ENCODE assay signal across 26 cellular contexts in the genomic region with DNA sequence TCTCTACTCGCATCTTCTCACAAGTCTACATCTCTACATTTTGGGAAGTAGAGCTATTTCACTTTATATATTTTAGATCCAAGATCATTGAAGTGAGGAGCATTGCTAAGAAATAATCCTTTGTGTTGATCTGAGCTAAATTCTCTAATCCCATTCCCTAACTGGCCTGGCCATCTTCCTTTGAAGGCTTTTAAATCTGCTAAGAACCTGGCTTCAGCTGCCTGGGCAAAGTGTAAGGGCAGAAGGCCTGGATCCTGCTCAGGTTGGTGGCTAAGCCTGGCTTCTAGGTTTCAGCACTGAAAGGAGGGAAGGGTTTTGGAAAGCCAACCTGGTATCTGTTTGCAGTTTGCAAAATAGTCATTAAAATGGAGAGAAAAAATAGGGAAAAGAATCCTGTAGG.
"Had no signal": no experiment of that assay in that cellular context is flagged by ENCODE, and none has a peak within 500 bp of the region (broad histone marks: within the 10 kb centered on the region; RNA-seq: fewer than 3 reads in every experiment).

No MANE protein-coding gene starts in this region.

- H3K27me3 Mint-ChIP-seq: naive thymus-derived CD4-positive, alpha-beta T cell; stimulated activated memory B cell treated with anti-CD40 and anti-IgM and Interleukin-4, amounts not matched to agents 10 μg/mL and 1 μg/mL and 100 μg/mL, for 72 hours; stimulated activated naive CD8-positive, alpha-beta T cell treated with anti-CD3 and anti-CD28 coated beads, Interleukin-15, Interleukin-2, amounts not matched to agents 100 ng/mL and 50 ng/mL, for 24 hours had no signal

- H3K4me1 Mint-ChIP-seq: naive thymus-derived CD4-positive, alpha-beta T cell; natural killer cell; stimulated activated memory B cell treated with anti-CD40 and anti-IgM and Interleukin-4, amounts not matched to agents 10 μg/mL and 1 μg/mL and 100 μg/mL, for 72 hours had no signal

- H3K36me3 Mint-ChIP-seq: naive thymus-derived CD4-positive, alpha-beta T cell; natural killer cell; neural progenitor cell; stimulated activated memory B cell treated with anti-CD40 and anti-IgM and Interleukin-4, amounts not matched to agents 10 μg/mL and 1 μg/mL and 100 μg/mL, for 72 hours; type B pancreatic cell had no signal

- DNase-seq: naive thymus-derived CD4-positive, alpha-beta T cell; natural killer cell; occipital lobe; ovary; posterior cingulate gyrus; psoas muscle; right cardiac atrium; right lobe of liver; sigmoid colon; small intestine; stimulated activated CD4-positive, alpha-beta T cell treated with anti-CD3 and anti-CD28 coated beads, Interleukin-15, amount 100 ng/mL, for 24 hours; stimulated activated CD4-positive, alpha-beta T cell treated with anti-CD3 and anti-CD28 coated beads, Interleukin-2, amount 100 ng/mL, for 24 hours; stimulated activated CD4-positive, alpha-beta T cell treated with anti-CD3 and anti-CD28 coated beads, Interleukin-2, amount 100 ng/mL, for 48 hours; stimulated activated CD4-positive, alpha-beta T cell treated with anti-CD3 and anti-CD28 coated beads, Interleukin-4, amount 100 ng/mL, for 24 hours; stimulated activated naive CD4-positive, alpha-beta T cell treated with Interleukin-2 at 50 U/mL for 16 hours; stomach; tibial artery; transverse colon; upper lobe of right lung; uterus had no signal

- ATAC-seq: naive thymus-derived CD4-positive, alpha-beta T cell; natural killer cell; psoas muscle; right cardiac atrium; right lobe of liver; stimulated activated memory B cell treated with anti-CD40 and anti-IgM and Interleukin-4, amounts not matched to agents 10 μg/mL and 1 μg/mL and 100 μg/mL, for 72 hours; upper lobe of right lung had no signal

- H3K4me3 Mint-ChIP-seq: naive thymus-derived CD4-positive, alpha-beta T cell; natural killer cell; nephron; neural progenitor cell; stimulated activated memory B cell treated with anti-CD40 and anti-IgM and Interleukin-4, amounts not matched to agents 10 μg/mL and 1 μg/mL and 100 μg/mL, for 72 hours; stimulated activated naive CD8-positive, alpha-beta T cell treated with anti-CD3 and anti-CD28 coated beads, Interleukin-15, Interleukin-2, amounts not matched to agents 100 ng/mL and 50 ng/mL, for 24 hours; type B pancreatic cell had no signal

- FAIRE-seq: small intestine had no signal

- H3K27ac Mint-ChIP-seq: natural killer cell; nephron; progenitor cell of endocrine pancreas; stimulated activated memory B cell treated with anti-CD40 and anti-IgM and Interleukin-4, amounts not matched to agents 10 μg/mL and 1 μg/mL and 100 μg/mL, for 72 hours; stimulated activated naive CD8-positive, alpha-beta T cell treated with anti-CD3 and anti-CD28 coated beads, Interleukin-15, Interleukin-2, amounts not matched to agents 100 ng/mL and 50 ng/mL, for 24 hours; type B pancreatic cell had no signal

- H3K9me3 Mint-ChIP-seq: nephron; neural progenitor cell; stimulated activated naive CD8-positive, alpha-beta T cell treated with anti-CD3 and anti-CD28 coated beads, Interleukin-15, Interleukin-2, amounts not matched to agents 100 ng/mL and 50 ng/mL, for 24 hours; type B pancreatic cell had no signal
